In genomic region chr3:131831608-131832007, GRCh38 we compare ENCODE assay signal across 30 cellular contexts.
A peak's percentile ranks its signal among the peaks of the same experiment; 100 is the strongest.
DNase-seq lines count a peak whose midpoint lies in the region; ATAC-seq, FAIRE-seq and TF ChIP-seq lines count a peak whose summit lies in the region.
"Had no signal": no experiment of that assay in that cellular context is flagged by ENCODE, and none has a peak within 500 bp of the region (broad histone marks: within the 10 kb centered on the region; RNA-seq: fewer than 3 reads in every experiment).

No MANE protein-coding gene starts in this region.

- H3K4me3 ChIP-seq in HepG2 (replicated peaks in 1 of 3; ENCODE audit: insufficient read depth in 1 of 3, low read depth in 2 of 3, low read length in 3 of 3): no peak overlapping the region
- H3K4me3 ChIP-seq in right lobe of liver: no peak overlapping the region
- H3K4me3 ChIP-seq in liver (ENCODE audit: low read depth in 1 of 3, low read length in 3 of 3): no peak overlapping the region
- H3K4me3 ChIP-seq: A549; BLaER1; BLaER1 treated with 17β-estradiol and CSF1 and Interleukin-3, amounts not matched to agents 10 nM and 100 nM had no signal

- 26% methylated on average over 4 of the region's 4 CpGs for WGBS in HepG2 (ENCODE audit: low lambda C conversion rate)
- 43% methylated on average over 4 of the region's 4 CpGs for WGBS in right lobe of liver (ENCODE audit: insufficient coverage, low coverage, low lambda C conversion rate, missing lambda C conversion rate)
- WGBS in liver: 48% methylated on average over 4 of the region's 4 CpGs

- intact Hi-C loops in HepG2 (cut with micrococcal nuclease; ENCODE audit: unreplicated experiment): no loop called here
- intact Hi-C loops in right lobe of liver (cut with DNase I): no loop called here

- H4K20me1 ChIP-seq in HepG2 (ENCODE audit: insufficient read depth, low read length): no peaks in the 10 kb centered on the region
- H4K20me1 ChIP-seq: BLaER1; BLaER1 treated with 17β-estradiol and CSF1 and Interleukin-3, amounts not matched to agents 10 nM and 100 nM had no signal

- TF ChIP-seq EP300 in HepG2 (IDR thresholded peaks at IDR 0.05; ENCODE audit: low read depth in 2 of 2, low read length in 2 of 2) (no peak), HepG2 (CRISPR knock-in tag; IDR thresholded peaks at IDR 0.05; ENCODE audit: borderline replicate concordance) (no peak)

- no peak overlapping the region for H2AFZ ChIP-seq in HepG2 (ENCODE audit: low read length)

- TF ChIP-seq POLR2A in HepG2 (IDR thresholded peaks at IDR 0.05; ENCODE audit: insufficient read depth in 1 of 2, low read depth in 2 of 2, low read length in 2 of 2) (no peak), right lobe of liver (IDR thresholded peaks at IDR 0.05) (no peak)

- ATAC-seq in HepG2 (peak; percentile 60; the same call in 2 of the 3 replicates), right lobe of liver (no peak)
- ATAC-seq: A549; CD8-positive, alpha-beta T cell had no signal

- in situ Hi-C loops in HepG2 (cut with HindIII; ENCODE audit: extremely low pct_ligation_motif_present, low pct_unique_long_range_greater_than_20kb): no loop called here

- no peak for TF ChIP-seq CTCF in HepG2 (CRISPR knock-in tag; IDR thresholded peaks at IDR 0.05)
- no peak for TF ChIP-seq CTCF in right lobe of liver (IDR thresholded peaks at IDR 0.05)
- TF ChIP-seq CTCF in liver (IDR thresholded peaks at IDR 0.05; ENCODE audit: low read depth, low read length, missing input control): no peak

- H3K9me3 ChIP-seq in HepG2 (ENCODE audit: low read length) (no peaks in the 10 kb centered on the region), right lobe of liver (no peaks in the 10 kb centered on the region), liver (ENCODE audit: control insufficient read depth in 4 of 4, low read length in 3 of 4) (peaks cover 0 to 6% (median under 1%) of the 10 kb centered on the region in 4 donors)
- H3K9me3 ChIP-seq: A549; BE2C; BLaER1; BLaER1 treated with 17β-estradiol and CSF1 and Interleukin-3, amounts not matched to agents 10 nM and 100 nM; Caco-2 had no signal

- DNase-seq in HepG2 (ENCODE audit: low spot score) (no peak), right lobe of liver (no peak)
- no peak for DNase-seq in activated T-cell treated with anti-CD3 and anti-CD28 coated beads, Interleukin-2, amount 50 U/mL, for 1 hour
- DNase-seq: 8988T; ACHN; AML-193; BE2C; C1 segment of cervical spinal cord; Caco-2; Calu3; CD4-positive, alpha-beta memory T cell; CD4-positive, alpha-beta T cell; CD4-positive, CD25-positive, alpha-beta regulatory T cell; CD8-positive, alpha-beta memory T cell; CD8-positive, alpha-beta T cell; COR-L47; DMS 273 treated with DMSO at 0.1 percent for 48 hours; DMS153; DMS53; DMS79; DMS79 treated with DMSO at 0.1 percent for 48 hours; DND-41; EL had no signal

- H3K27ac ChIP-seq in HepG2 (ENCODE audit: extremely low read length, insufficient read depth, low read length) (no peak overlapping the region), right lobe of liver (no peak overlapping the region), liver (ENCODE audit: low read depth in 1 of 2, low read length in 2 of 2) (no peak overlapping the region)
- H3K27ac ChIP-seq: 22Rv1; A549; BLaER1; BLaER1 treated with 17β-estradiol and CSF1 and Interleukin-3, amounts not matched to agents 10 nM and 100 nM; C4-2B had no signal

- TF ChIP-seq RAD21 in HepG2 (CRISPR knock-in tag; IDR thresholded peaks at IDR 0.05) (no peak), liver (IDR thresholded peaks at IDR 0.05) (no peak)

- H3K4me2 ChIP-seq in HepG2 (ENCODE audit: low read depth, low read length): no peak overlapping the region
- H3K4me2 ChIP-seq: A549; BLaER1; BLaER1 treated with 17β-estradiol and CSF1 and Interleukin-3, amounts not matched to agents 10 nM and 100 nM had no signal

- H3K36me3 ChIP-seq in HepG2 (replicated peaks in 1 of 2; ENCODE audit: control insufficient read depth in 1 of 2, insufficient read depth in 2 of 2, low read length in 2 of 2) (no peaks in the 10 kb centered on the region), right lobe of liver (no peaks in the 10 kb centered on the region), liver (ENCODE audit: control insufficient read depth in 4 of 4, insufficient read depth in 3 of 4, low read depth in 1 of 4, low read length in 3 of 4) (no peaks in the 10 kb centered on the region)
- H3K36me3 ChIP-seq: BE2C; BLaER1; BLaER1 treated with 17β-estradiol and CSF1 and Interleukin-3, amounts not matched to agents 10 nM and 100 nM had no signal

- no peak for FAIRE-seq in HepG2 (lab: Jason Lieb, UNC)
- FAIRE-seq: A549, D721Med had no signal

- POLR2A ChIA-PET in HepG2 (lab: Yijun Ruan, JAX): no interaction called here

- BruUV-seq in HepG2 (replicated peaks; lab: Mats Ljungman, UMichigan): no TSS peak

- no peak overlapping the region for H3K9ac ChIP-seq in HepG2 (ENCODE audit: insufficient read depth, low read depth, low read length)
- no peak overlapping the region for H3K9ac ChIP-seq in liver (ENCODE audit: low read depth in 1 of 2, low read length in 2 of 2)
- H3K9ac ChIP-seq: BLaER1; BLaER1 treated with 17β-estradiol and CSF1 and Interleukin-3, amounts not matched to agents 10 nM and 100 nM had no signal

- H3K27me3 ChIP-seq in HepG2 (ENCODE audit: control insufficient read depth in 1 of 2, insufficient read depth in 2 of 2, low read length in 2 of 2) (no peaks in the 10 kb centered on the region), right lobe of liver (no peaks in the 10 kb centered on the region), liver (ENCODE audit: control insufficient read depth in 4 of 4, insufficient read depth in 4 of 4, low read length in 3 of 4) (no peaks in the 10 kb centered on the region)
- H3K27me3 ChIP-seq: BE2C; BLaER1; BLaER1 treated with 17β-estradiol and CSF1 and Interleukin-3, amounts not matched to agents 10 nM and 100 nM had no signal

- CTCF ChIA-PET in HepG2 (lab: Yijun Ruan, JAX; ENCODE audit: low intra/inter-chr PET ratio, low total read pairs): no interaction called here

- no peaks in the 10 kb centered on the region for H3K79me2 ChIP-seq in HepG2 (ENCODE audit: insufficient read depth, low read length)

- H3K4me1 ChIP-seq in HepG2 (ENCODE audit: insufficient read depth, low read length) (no peaks in the 10 kb centered on the region; the same call in 1 of the 2 replicates), right lobe of liver (no peaks in the 10 kb centered on the region), liver (ENCODE audit: control insufficient read depth in 4 of 4, insufficient read depth in 4 of 4, low read length in 3 of 4) (no peaks in the 10 kb centered on the region)
- H3K4me1 ChIP-seq: A549; BE2C; BLaER1; BLaER1 treated with 17β-estradiol and CSF1 and Interleukin-3, amounts not matched to agents 10 nM and 100 nM; Caco-2 had no signal

TF ChIP-seq in HepG2, 621 proteins besides CTCF, POLR2A, EP300 and RAD21:
- TF ChIP-seq HNF4A (CRISPR knock-in tag; IDR thresholded peaks at IDR 0.05): peak; percentile 52; the same call in 1 of the 2 replicates
- TF ChIP-seq ZNF513 (CRISPR knock-in tag; conservative IDR thresholded peaks at IDR 0.05): no peak
- no peak for TF ChIP-seq SOX6 (IDR thresholded peaks at IDR 0.05)
- TF ChIP-seq SOX6 (CRISPR knock-in tag; IDR thresholded peaks at IDR 0.05): no peak
- TF ChIP-seq ZNF644 (CRISPR knock-in tag; IDR thresholded peaks at IDR 0.05; ENCODE audit: low read depth): no peak
TF ChIP-seq in HepG2: peak in this region for 1.

TF ChIP-seq in liver, 16 proteins besides CTCF, POLR2A, EP300 and RAD21:
- TF ChIP-seq SP1 (IDR thresholded peaks at IDR 0.05): no peak
- TF ChIP-seq HNF4A (conservative IDR thresholded peaks at IDR 0.05): peak; percentile 8 to 34
TF ChIP-seq in liver: peak in this region for 1.
